ENCODE assay signal across 19 cellular contexts in genomic region chr6:20208687-20209378, GRCh38. TPM values are rescaled to one million over a fixed set of nuclear protein-coding genes. Genes with fewer than 3 reads are reported as not detected.
DNase-seq lines count a peak whose midpoint lies in the region; ATAC-seq and TF ChIP-seq lines count a peak whose summit lies in the region.
"Had no signal": no experiment of that assay in that cellular context is flagged by ENCODE, and none has a peak within 500 bp of the region (broad histone marks: within the 10 kb centered on the region; RNA-seq: fewer than 3 reads in every experiment).

No MANE protein-coding gene starts in this region.

- DNase-seq in CD4-positive, alpha-beta memory T cell: no peak
- no peak for DNase-seq in activated naive CD8-positive, alpha-beta T cell treated with anti-CD3 and anti-CD28 coated beads, Interleukin-2, amount 50 U/mL, for 24 hours
- DNase-seq in stimulated activated naive CD4-positive, alpha-beta T cell treated with Interleukin-2 at 50 U/mL for 16 hours (lab: John Stamatoyannopoulos, UW): no peak
- DNase-seq in NCI-H510A (lab: John Stamatoyannopoulos, UW): no peak
- DNase-seq: activated B cell treated with CpG ODN at 0.5 μM for 24 hours, EL, gastrocnemius medialis, HCEC 1CT, KBM-7, mammary epithelial cell, NCI-H1092, NCI-H2029, right cardiac atrium had no signal

- H3K36me3 ChIP-seq in CD4-positive, alpha-beta memory T cell (ENCODE audit: insufficient read depth, low read length): no peaks in the 10 kb centered on the region
- H3K36me3 ChIP-seq in KMS-11 (ENCODE audit: insufficient read depth): no peaks in the 10 kb centered on the region
- H3K36me3 ChIP-seq: gastrocnemius medialis had no signal

- H3K4me2 ChIP-seq in KMS-11: peak overlapping the region; percentile 86; the same call in 1 of the 2 replicates

- peak overlapping the region in 3 of 8 donors; percentile 2 to 65 (median 3) for H3K4me3 Mint-ChIP-seq in CD4-positive, alpha-beta memory T cell
- H3K4me3 Mint-ChIP-seq in activated naive CD8-positive, alpha-beta T cell treated with anti-CD3 and anti-CD28 coated beads, Interleukin-2, amount 50 U/mL, for 24 hours: peak overlapping the region; percentile 40
- H3K4me3 Mint-ChIP-seq in nephron: peak overlapping the region in 2 of 3 experiments; percentile 46 to 49
- H3K4me3 Mint-ChIP-seq: activated B cell treated with CpG ODN at 0.5 μM for 24 hours; dendritic cell treated with granulocyte-macrophage colony-stimulating factor and Interleukin-4, amounts not matched to agents 40 ng/mL and 50 ng/mL, for 4 days had no signal

- H3K27me3 ChIP-seq in CD4-positive, alpha-beta memory T cell (ENCODE audit: insufficient read depth, low read length): no peaks in the 10 kb centered on the region
- H3K27me3 ChIP-seq in KMS-11 (ENCODE audit: insufficient read depth, low read depth): no peaks in the 10 kb centered on the region
- H3K27me3 ChIP-seq: gastrocnemius medialis, SJSA1 had no signal

- peak overlapping the region; percentile 13 for H3K27ac ChIP-seq in CD4-positive, alpha-beta memory T cell (ENCODE audit: low read depth, low read length)
- no peak overlapping the region for H3K27ac ChIP-seq in KMS-11
- H3K27ac ChIP-seq: gastrocnemius medialis, SJSA1 had no signal

- H3K4me3 ChIP-seq in CD4-positive, alpha-beta memory T cell (ENCODE audit: low read length in 2 of 2): no peak overlapping the region
- no peak overlapping the region for H3K4me3 ChIP-seq in KMS-11 (IDR thresholded peaks at IDR 0.05; ENCODE audit: insufficient read depth, low read depth, low read length)
- H3K4me3 ChIP-seq: gastrocnemius medialis, SJSA1 had no signal

- peaks cover 0 to 6% of the 10 kb centered on the region in 2 donors for H3K36me3 Mint-ChIP-seq in CD4-positive, alpha-beta memory T cell
- peaks cover 3% of the 10 kb centered on the region for H3K36me3 Mint-ChIP-seq in activated naive CD8-positive, alpha-beta T cell treated with anti-CD3 and anti-CD28 coated beads, Interleukin-2, amount 50 U/mL, for 24 hours (ENCODE audit: low read depth)
- no peaks in the 10 kb centered on the region for H3K36me3 Mint-ChIP-seq in nephron (ENCODE audit: low read depth)
- H3K36me3 Mint-ChIP-seq: brain had no signal

- H3K27ac Mint-ChIP-seq in CD4-positive, alpha-beta memory T cell: peak overlapping the region; percentile 1 to 89 (median 82)
- peak overlapping the region; percentile 67 for H3K27ac Mint-ChIP-seq in activated naive CD8-positive, alpha-beta T cell treated with anti-CD3 and anti-CD28 coated beads, Interleukin-2, amount 50 U/mL, for 24 hours
- peak overlapping the region; percentile 11 to 34 (median 11) for H3K27ac Mint-ChIP-seq in nephron
- H3K27ac Mint-ChIP-seq: brain; dendritic cell treated with granulocyte-macrophage colony-stimulating factor and Interleukin-4, amounts not matched to agents 40 ng/mL and 50 ng/mL, for 4 days had no signal

- no peaks in the 10 kb centered on the region for H3K9me3 Mint-ChIP-seq in CD4-positive, alpha-beta memory T cell
- H3K9me3 Mint-ChIP-seq in activated naive CD8-positive, alpha-beta T cell treated with anti-CD3 and anti-CD28 coated beads, Interleukin-2, amount 50 U/mL, for 24 hours: no peaks in the 10 kb centered on the region
- no peaks in the 10 kb centered on the region for H3K9me3 Mint-ChIP-seq in nephron
- H3K9me3 Mint-ChIP-seq: activated B cell treated with CpG ODN at 0.5 μM for 24 hours; brain; dendritic cell treated with granulocyte-macrophage colony-stimulating factor and Interleukin-4, amounts not matched to agents 40 ng/mL and 50 ng/mL, for 4 days had no signal

- no peak overlapping the region for H2AFZ ChIP-seq in KMS-11 (ENCODE audit: low read depth)

- POLR2A ChIA-PET in CD4-positive, alpha-beta memory T cell (lab: Charles Lee; ENCODE audit: partially characterized antibody): interaction anchor here (1.1 kb wide), 1 partner anchor 195 kb away, joined by 3 read pairs; no protein-coding TSS in a partner anchor

- H3K9ac ChIP-seq in KMS-11: no peak overlapping the region

- no peaks in the 10 kb centered on the region for H3K9me3 ChIP-seq in CD4-positive, alpha-beta memory T cell (ENCODE audit: control insufficient read depth in 1 of 2, low read length in 2 of 2)
- H3K9me3 ChIP-seq: gastrocnemius medialis, SJSA1 had no signal

- CTCF ChIA-PET in CD4-positive, alpha-beta memory T cell (lab: Charles Lee; ENCODE audit: partially characterized antibody): interaction anchor here (0.7 to 1.6 kb wide), 2 partner anchors 78 to 321 kb away, joined by 3 read pairs; no protein-coding TSS in a partner anchor

- H4K20me1 ChIP-seq in KMS-11 (ENCODE audit: insufficient read depth): no peaks in the 10 kb centered on the region

- intact Hi-C loops in CD4-positive, alpha-beta memory T cell (cut with micrococcal nuclease): no loop called here

- ATAC-seq in activated naive CD8-positive, alpha-beta T cell treated with anti-CD3 and anti-CD28 coated beads, Interleukin-2, amount 50 U/mL, for 24 hours: no peak
- ATAC-seq in GM18861 (IDR thresholded peaks at IDR 0.05; ENCODE audit: unreplicated experiment): no peak
- ATAC-seq: gastrocnemius medialis, right cardiac atrium had no signal

- peaks cover 80% of the 10 kb centered on the region for H3K4me1 ChIP-seq in CD4-positive, alpha-beta memory T cell (ENCODE audit: insufficient read depth, low read length)
- peaks cover 71% of the 10 kb centered on the region for H3K4me1 ChIP-seq in KMS-11 (ENCODE audit: low read depth, poor library complexity, severe bottlenecking)

- peaks cover 74% of the 10 kb centered on the region for H3K79me2 ChIP-seq in KMS-11 (ENCODE audit: insufficient read depth, low read depth)

- no peaks in the 10 kb centered on the region for H3K27me3 Mint-ChIP-seq in CD4-positive, alpha-beta memory T cell
- peaks cover 7% of the 10 kb centered on the region for H3K27me3 Mint-ChIP-seq in activated naive CD8-positive, alpha-beta T cell treated with anti-CD3 and anti-CD28 coated beads, Interleukin-2, amount 50 U/mL, for 24 hours
- H3K27me3 Mint-ChIP-seq in nephron (ENCODE audit: low read depth): peaks cover 7% of the 10 kb centered on the region
- H3K27me3 Mint-ChIP-seq: dendritic cell treated with granulocyte-macrophage colony-stimulating factor and Interleukin-4, amounts not matched to agents 40 ng/mL and 50 ng/mL, for 4 days had no signal

- peaks cover 61 to 92% (median 71%) of the 10 kb centered on the region in 4 donors for H3K4me1 Mint-ChIP-seq in CD4-positive, alpha-beta memory T cell
- peaks cover 74% of the 10 kb centered on the region for H3K4me1 Mint-ChIP-seq in activated naive CD8-positive, alpha-beta T cell treated with anti-CD3 and anti-CD28 coated beads, Interleukin-2, amount 50 U/mL, for 24 hours
- H3K4me1 Mint-ChIP-seq in nephron: peaks cover 48% of the 10 kb centered on the region

- TF ChIP-seq CTCF in KMS-11 (conservative IDR thresholded peaks at IDR 0.05; ENCODE audit: low read depth, low read length) (no peak), nephron (IDR thresholded peaks at IDR 0.05; ENCODE audit: unreplicated experiment in 3 of 3) (no peak)

RNA-seq across cellular contexts. Expression of gene MBOAT1, which starts 3.4 kb away (rescaled TPM):
- 10 to 100 TPM; 21.3 to 24.6 TPM for total RNA-seq in CD4-positive, alpha-beta memory T cell
- polyA plus RNA-seq in CD4-positive, alpha-beta memory T cell: 1 to 10 TPM in 1 of 2 donors, under 1 TPM in 1; 0.49 to 3.8 TPM

Comparison
In these comparisons a context has a peak if more than half of its experiments do, and no peak if none do; other contexts are left out.
1. H3K27ac Mint-ChIP-seq: peak in every context shown above with its lines; median percentile 82 in CD4-positive, alpha-beta memory T cell; 67 in activated naive CD8-positive, alpha-beta T cell treated with anti-CD3 and anti-CD28 coated beads, Interleukin-2, amount 50 U/mL, for 24 hours; 11 in nephron.